ENCODE assay signal across 19 cellular contexts in the genomic region with DNA sequence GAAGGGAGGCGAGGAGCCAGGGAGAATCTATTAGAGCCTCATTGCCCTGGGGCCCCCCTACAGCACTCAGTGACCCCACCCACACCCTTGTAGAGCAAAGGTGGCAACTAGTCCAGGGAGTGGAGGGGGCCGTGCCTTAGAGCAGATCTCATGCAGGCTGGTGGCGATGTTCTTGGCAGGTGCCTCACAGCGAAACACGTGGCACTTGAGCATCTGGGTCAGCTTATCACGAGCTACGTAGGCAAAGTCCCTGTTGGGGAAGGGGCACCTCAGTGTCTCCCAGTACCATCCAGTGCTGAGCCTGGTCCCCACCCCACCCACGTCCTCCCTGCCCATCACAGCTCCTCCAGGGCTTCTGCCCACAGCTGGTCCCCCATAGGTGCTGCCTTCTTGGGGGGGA. TPM values are rescaled to one million over a fixed set of nuclear protein-coding genes. Genes with fewer than 3 reads are reported as not detected.
A peak's percentile ranks its signal among the peaks of the same experiment; 100 is the strongest.
DNase-seq lines count a peak whose midpoint lies in the region; ATAC-seq and TF ChIP-seq lines count a peak whose summit lies in the region.
"Had no signal": no experiment of that assay in that cellular context is flagged by ENCODE, and none has a peak within 500 bp of the region (broad histone marks: within the 10 kb centered on the region; RNA-seq: fewer than 3 reads in every experiment).

No MANE protein-coding gene starts in this region.

- H3K9ac ChIP-seq in OCI-LY3 (ENCODE audit: low read length) = no peak overlapping the region
- H3K9ac ChIP-seq: KMS-11, neural progenitor cell had no signal

- TF ChIP-seq POLR2A in heart left ventricle (IDR thresholded peaks at IDR 0.05) = no peak

- no peaks in the 10 kb centered on the region for H3K79me2 ChIP-seq in OCI-LY3 (ENCODE audit: low read length)
- H3K79me2 ChIP-seq: hepatocyte had no signal

- intact Hi-C loops in heart left ventricle (cut with DNase I) = no loop called here

- H3K9me3 ChIP-seq in heart left ventricle (no peaks in the 10 kb centered on the region), right atrium auricular region (no peaks in the 10 kb centered on the region), OCI-LY3 (ENCODE audit: insufficient read depth, low read length) (no peaks in the 10 kb centered on the region)
- H3K9me3 ChIP-seq: vagina had no signal

- H3K27ac ChIP-seq in heart left ventricle = no peak overlapping the region
- H3K27ac ChIP-seq in right atrium auricular region = no peak overlapping the region
- H3K27ac ChIP-seq in OCI-LY3 (ENCODE audit: low read length) = no peak overlapping the region
- H3K27ac ChIP-seq: cardiac muscle cell, hepatocyte, KMS-11, neural progenitor cell, vagina had no signal

- no peak overlapping the region for H2AFZ ChIP-seq in OCI-LY3 (ENCODE audit: low read depth, low read length)
- H2AFZ ChIP-seq: hepatocyte, neural progenitor cell had no signal

- peak overlapping the region; percentile 92; the same call in 1 of the 2 replicates for H3K4me2 ChIP-seq in OCI-LY3 (ENCODE audit: low read length)
- H3K4me2 ChIP-seq: hepatocyte, neural progenitor cell had no signal

- H3K36me3 ChIP-seq in heart left ventricle = peaks cover 0 to 62% (median 36%) of the 10 kb centered on the region in 9 donors
- peaks cover 24% of the 10 kb centered on the region for H3K36me3 ChIP-seq in right atrium auricular region
- H3K36me3 ChIP-seq in OCI-LY3 (replicated peaks; ENCODE audit: low read depth, low read length) = no peaks in the 10 kb centered on the region
- H3K36me3 ChIP-seq: neural progenitor cell had no signal

- H3K4me1 ChIP-seq in heart left ventricle (peaks cover 0 to 18% (median 6%) of the 10 kb centered on the region in 12 donors), right atrium auricular region (peaks cover 0 to 19% of the 10 kb centered on the region in 2 donors), OCI-LY3 (ENCODE audit: low read length) (peaks cover 28% of the 10 kb centered on the region)

- H3K27me3 ChIP-seq in heart left ventricle (no peaks in the 10 kb centered on the region), right atrium auricular region (no peaks in the 10 kb centered on the region), OCI-LY3 (ENCODE audit: low read depth, low read length) (no peaks in the 10 kb centered on the region)
- H3K27me3 ChIP-seq: cardiac muscle cell, hepatocyte, neural progenitor cell, vagina had no signal

- peak in 3 of 4 donors; percentile 14 to 41 (median 26) for ATAC-seq in heart left ventricle
- peak; percentile 6 for ATAC-seq in esophagus mucosa
- no peak for ATAC-seq in GM21390 (IDR thresholded peaks at IDR 0.05; ENCODE audit: unreplicated experiment)
- ATAC-seq in HG03108 (IDR thresholded peaks at IDR 0.05; ENCODE audit: unreplicated experiment) = no peak

- WGBS in heart left ventricle, 4 donors = 54 to 78% (median 69%) methylated on average over 7 to 8 of the region's 8 CpGs

- DNase-seq in heart left ventricle = no peak
- DNase-seq in right atrium auricular region (ENCODE audit: low spot score) = no peak
- DNase-seq in NCI-H69 (lab: John Stamatoyannopoulos, UW) = no peak
- DNase-seq: activated gamma-delta T cell, COR-L47, erythroblast, foreskin melanocyte, GOT3, NCI-H187 treated with DMSO at 0.1 percent for 48 hours, NCI-H774 had no signal

- TF ChIP-seq CTCF in heart left ventricle (IDR thresholded peaks at IDR 0.05) = no peak
- no peak for TF ChIP-seq CTCF in right atrium auricular region (IDR thresholded peaks at IDR 0.05)
- no peak for TF ChIP-seq CTCF in OCI-LY3 (IDR thresholded peaks at IDR 0.05; ENCODE audit: low read depth, low read length)

- no peaks in the 10 kb centered on the region for H4K20me1 ChIP-seq in OCI-LY3 (ENCODE audit: insufficient read depth, low read length)

- H3K4me3 ChIP-seq in heart left ventricle (no peak overlapping the region), right atrium auricular region (no peak overlapping the region), OCI-LY3 (ENCODE audit: low read length) (no peak overlapping the region)
- H3K4me3 ChIP-seq: cardiac muscle cell, hepatocyte, neural progenitor cell, vagina had no signal

RNA-seq across cellular contexts. Expression of a gene that starts 11.2 kb away (rescaled TPM):
- total RNA-seq in heart left ventricle (10 to 100 TPM; 53.8 to 92.3 (median 67.8) TPM), right atrium auricular region (10 to 100 TPM; 44.5 to 71.7 TPM), esophagus mucosa (10.3 TPM)
- 10 to 100 TPM; 56.2 to 64.9 TPM for polyA plus RNA-seq in heart left ventricle

RNA-seq across cellular contexts. Expression of a gene that starts 17.5 kb away (rescaled TPM):
- total RNA-seq in heart left ventricle (100 to 1,000 TPM in 2 of 9 donors, 10 to 100 TPM in 7; 50.3 to 101 (median 83.5) TPM), right atrium auricular region (10 to 100 TPM; 79.8 to 80.9 TPM), esophagus mucosa (2.6 TPM)
- polyA plus RNA-seq in heart left ventricle = 100 to 1,000 TPM in 1 of 2 donors, 10 to 100 TPM in 1; 69.5 to 103 TPM

RNA-seq across cellular contexts. Expression of a gene that starts 39.3 kb away (rescaled TPM):
- 1 to 10 TPM in 1 of 9 donors, under 1 TPM in 3, not detected in 5; 0.17 to 1.5 (median 0.35) TPM for total RNA-seq in heart left ventricle
- under 1 TPM; 0.33 to 0.46 TPM for polyA plus RNA-seq in heart left ventricle
- under 1 TPM in 1 of 2 donors, not detected in 1; 0.20 TPM for total RNA-seq in right atrium auricular region
- 0.64 TPM for total RNA-seq in esophagus mucosa

Comparison
In these comparisons a context has a peak if more than half of its experiments do, and no peak if none do; other contexts are left out.
1. ATAC-seq: peak in heart left ventricle (3 of 4) and esophagus mucosa (single experiment); none in GM21390 (single experiment) and HG03108 (single experiment).
2. RNA of a gene that starts 17.5 kb away (total RNA-seq): 50.3 to 101 TPM in heart left ventricle and 79.8 to 80.9 TPM in right atrium auricular region; 2.6 TPM in esophagus mucosa (single experiment); every median in the first group is over 10 times any median in the second.